Comparison of ENCODE assay signal across 3 cellular contexts in the genomic region with DNA sequence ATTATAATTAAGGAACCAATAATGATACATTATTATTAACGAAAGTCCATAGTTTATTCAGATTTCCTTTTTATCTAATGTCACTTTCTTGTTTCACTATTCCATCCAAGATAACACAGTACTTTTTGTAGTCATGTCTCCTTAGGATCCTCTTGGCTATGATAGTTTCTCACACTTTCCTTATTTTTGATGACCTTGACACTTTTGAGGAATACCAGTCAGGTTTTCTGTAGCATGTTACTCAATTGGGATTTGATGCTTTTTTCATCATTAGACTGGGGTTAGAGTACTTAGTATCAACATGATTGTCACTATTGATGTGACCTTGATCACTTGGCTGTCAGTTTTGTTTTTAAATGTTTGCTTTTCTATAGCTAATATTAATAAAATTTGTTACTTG.
A peak's percentile ranks its signal among the peaks of the same experiment; 100 is the strongest.
TF ChIP-seq lines count a peak whose summit lies in the region.

No MANE protein-coding gene starts in this region.

TF ChIP-seq in HepG2, 621 proteins besides CTCF, POLR2A, EP300 and RAD21:
- TF ChIP-seq ZNF605 (CRISPR knock-in tag; IDR thresholded peaks at IDR 0.05) (no peak), MAFK (conservative IDR thresholded peaks at IDR 0.05 in 1 of 2, IDR thresholded peaks at IDR 0.05 in 1 of 2; ENCODE audit: low read length in 2 of 2) (peak; percentile 87 to 93), MAFF (IDR thresholded peaks at IDR 0.05; ENCODE audit: low read depth, low read length) (peak; percentile 89)

TF ChIP-seq in HEK293, 187 proteins besides CTCF, POLR2A, EP300 and RAD21:
- TF ChIP-seq ZBTB21 (tag by site-specific recombination; IDR thresholded peaks at IDR 0.05) (no peak), PRDM1 (tag by site-specific recombination; IDR thresholded peaks at IDR 0.05) (peak; percentile 40; the same call in 1 of the 2 replicates), SALL2 (tag by site-specific recombination; IDR thresholded peaks at IDR 0.05; ENCODE audit: borderline replicate concordance) (no peak), REPIN1 (tag by site-specific recombination; IDR thresholded peaks at IDR 0.05; ENCODE audit: low read depth) (no peak)

TF ChIP-seq in GM12878, 131 proteins besides CTCF, POLR2A, EP300 and RAD21:
- TF ChIP-seq, protein P1, sequence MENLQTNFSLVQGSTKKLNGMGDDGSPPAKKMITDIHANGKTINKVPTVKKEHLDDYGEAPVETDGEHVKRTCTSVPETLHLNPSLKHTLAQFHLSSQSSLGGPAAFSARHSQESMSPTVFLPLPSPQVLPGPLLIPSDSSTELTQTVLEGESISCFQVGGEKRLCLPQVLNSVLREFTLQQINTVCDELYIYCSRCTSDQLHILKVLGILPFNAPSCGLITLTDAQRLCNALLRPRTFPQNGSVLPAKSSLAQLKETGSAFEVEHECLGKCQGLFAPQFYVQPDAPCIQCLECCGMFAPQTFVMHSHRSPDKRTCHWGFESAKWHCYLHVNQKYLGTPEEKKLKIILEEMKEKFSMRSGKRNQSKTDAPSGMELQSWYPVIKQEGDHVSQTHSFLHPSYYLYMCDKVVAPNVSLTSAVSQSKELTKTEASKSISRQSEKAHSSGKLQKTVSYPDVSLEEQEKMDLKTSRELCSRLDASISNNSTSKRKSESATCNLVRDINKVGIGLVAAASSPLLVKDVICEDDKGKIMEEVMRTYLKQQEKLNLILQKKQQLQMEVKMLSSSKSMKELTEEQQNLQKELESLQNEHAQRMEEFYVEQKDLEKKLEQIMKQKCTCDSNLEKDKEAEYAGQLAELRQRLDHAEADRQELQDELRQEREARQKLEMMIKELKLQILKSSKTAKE (IDR thresholded peaks at IDR 0.05; ENCODE audit: low read depth, poor library complexity, severe bottlenecking): no peak
- TF ChIP-seq HCFC1 (IDR thresholded peaks at IDR 0.05; ENCODE audit: low read length) (no peak), KLF5 (IDR thresholded peaks at IDR 0.05; ENCODE audit: partially characterized antibody) (no peak), IKZF2 (IDR thresholded peaks at IDR 0.05) (no peak), NFIC (IDR thresholded peaks at IDR 0.05; ENCODE audit: low read depth, low read length) (no peak), CBX3 (IDR thresholded peaks at IDR 0.05; ENCODE audit: borderline replicate concordance, low read depth) (no peak), PAX5 (IDR thresholded peaks at IDR 0.05; ENCODE audit: borderline replicate concordance, low read depth, low read length) (no peak), ZBTB40 (IDR thresholded peaks at IDR 0.05; ENCODE audit: borderline replicate concordance) (no peak), BACH1 (IDR thresholded peaks at IDR 0.05; ENCODE audit: borderline replicate concordance) (no peak), CHD2 (IDR thresholded peaks at IDR 0.05; ENCODE audit: borderline replicate concordance, low read depth, low read length) (no peak), SMC3 (IDR thresholded peaks at IDR 0.05; ENCODE audit: borderline replicate concordance, low read length) (no peak), DPF2 (IDR thresholded peaks at IDR 0.05) (no peak)
- TF ChIP-seq, protein P2, sequence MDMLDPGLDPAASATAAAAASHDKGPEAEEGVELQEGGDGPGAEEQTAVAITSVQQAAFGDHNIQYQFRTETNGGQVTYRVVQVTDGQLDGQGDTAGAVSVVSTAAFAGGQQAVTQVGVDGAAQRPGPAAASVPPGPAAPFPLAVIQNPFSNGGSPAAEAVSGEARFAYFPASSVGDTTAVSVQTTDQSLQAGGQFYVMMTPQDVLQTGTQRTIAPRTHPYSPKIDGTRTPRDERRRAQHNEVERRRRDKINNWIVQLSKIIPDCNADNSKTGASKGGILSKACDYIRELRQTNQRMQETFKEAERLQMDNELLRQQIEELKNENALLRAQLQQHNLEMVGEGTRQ (IDR thresholded peaks at IDR 0.05; ENCODE audit: borderline replicate concordance, low read depth, low read length): no peak
- TF ChIP-seq, protein P3, sequence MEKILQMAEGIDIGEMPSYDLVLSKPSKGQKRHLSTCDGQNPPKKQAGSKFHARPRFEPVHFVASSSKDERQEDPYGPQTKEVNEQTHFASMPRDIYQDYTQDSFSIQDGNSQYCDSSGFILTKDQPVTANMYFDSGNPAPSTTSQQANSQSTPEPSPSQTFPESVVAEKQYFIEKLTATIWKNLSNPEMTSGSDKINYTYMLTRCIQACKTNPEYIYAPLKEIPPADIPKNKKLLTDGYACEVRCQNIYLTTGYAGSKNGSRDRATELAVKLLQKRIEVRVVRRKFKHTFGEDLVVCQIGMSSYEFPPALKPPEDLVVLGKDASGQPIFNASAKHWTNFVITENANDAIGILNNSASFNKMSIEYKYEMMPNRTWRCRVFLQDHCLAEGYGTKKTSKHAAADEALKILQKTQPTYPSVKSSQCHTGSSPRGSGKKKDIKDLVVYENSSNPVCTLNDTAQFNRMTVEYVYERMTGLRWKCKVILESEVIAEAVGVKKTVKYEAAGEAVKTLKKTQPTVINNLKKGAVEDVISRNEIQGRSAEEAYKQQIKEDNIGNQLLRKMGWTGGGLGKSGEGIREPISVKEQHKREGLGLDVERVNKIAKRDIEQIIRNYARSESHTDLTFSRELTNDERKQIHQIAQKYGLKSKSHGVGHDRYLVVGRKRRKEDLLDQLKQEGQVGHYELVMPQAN (conservative IDR thresholded peaks at IDR 0.05): no peak
- TF ChIP-seq, protein P4, sequence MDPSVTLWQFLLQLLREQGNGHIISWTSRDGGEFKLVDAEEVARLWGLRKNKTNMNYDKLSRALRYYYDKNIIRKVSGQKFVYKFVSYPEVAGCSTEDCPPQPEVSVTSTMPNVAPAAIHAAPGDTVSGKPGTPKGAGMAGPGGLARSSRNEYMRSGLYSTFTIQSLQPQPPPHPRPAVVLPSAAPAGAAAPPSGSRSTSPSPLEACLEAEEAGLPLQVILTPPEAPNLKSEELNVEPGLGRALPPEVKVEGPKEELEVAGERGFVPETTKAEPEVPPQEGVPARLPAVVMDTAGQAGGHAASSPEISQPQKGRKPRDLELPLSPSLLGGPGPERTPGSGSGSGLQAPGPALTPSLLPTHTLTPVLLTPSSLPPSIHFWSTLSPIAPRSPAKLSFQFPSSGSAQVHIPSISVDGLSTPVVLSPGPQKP (IDR thresholded peaks at IDR 0.05; ENCODE audit: low read depth, low read length): no peak
